In genomic region chr4:42345962-42346544, GRCh38 we compare ENCODE assay signal across 23 cellular contexts.
"Had no signal": no experiment of that assay in that cellular context is flagged by ENCODE, and none has a peak within 500 bp of the region (broad histone marks: within the 10 kb centered on the region; RNA-seq: fewer than 3 reads in every experiment).

No MANE protein-coding gene starts in this region.

- H3K9me3 ChIP-seq: SJSA1 had no signal

- DNase-seq: activated CD4-positive, alpha-beta T cell treated with anti-CD3 and anti-CD28 coated beads for 4 hours; activated CD8-positive, alpha-beta memory T cell treated with anti-CD3 and anti-CD28 coated beads, Interleukin-2, amount 50 U/mL, for 4 hours; activated CD8-positive, alpha-beta T cell treated with anti-CD3 and anti-CD28 coated beads for 36 hours; activated gamma-delta T cell treated with Interleukin-2 at 50 U/mL for 16 hours; activated naive CD4-positive, alpha-beta T cell treated with anti-CD3 and anti-CD28 coated beads, Interleukin-2, amount 10 ng/mL, durations not matched to agents 7 days and 5 days; activated naive CD8-positive, alpha-beta T cell treated with anti-CD3 and anti-CD28 coated beads for 36 hours; activated T-cell treated with anti-CD3 and anti-CD28 coated beads, Interleukin-2, amount 50 U/mL, for 72 hours; MM.1S; NCI-H1105; NCI-H1436; NCI-H1694 treated with DMSO at 0.1 percent for 48 hours; NCI-H2081 treated with DMSO at 0.1 percent for 48 hours; NCI-H2227 treated with DMSO at 0.1 percent for 48 hours; NCI-H69; NK-92 treated with Interleukin-12 subunit alpha and Interleukin-12 subunit beta, amount 100 ng/mL, for 24 hours; PC-3; SHP77; SW 1271 had no signal

- H3K4me3 ChIP-seq: SJSA1 had no signal

- H3K4me1 ChIP-seq: SJSA1 had no signal

- H3K36me3 Mint-ChIP-seq: activated naive CD4-positive, alpha-beta T cell treated with anti-CD3 and anti-CD28 coated beads, Interleukin-2, amount 10 ng/mL, durations not matched to agents 7 days and 5 days; activated naive CD8-positive, alpha-beta T cell treated with anti-CD3 and anti-CD28 coated beads for 36 hours had no signal

- H3K27ac Mint-ChIP-seq: activated CD8-positive, alpha-beta T cell treated with anti-CD3 and anti-CD28 coated beads for 36 hours; activated naive CD4-positive, alpha-beta T cell treated with anti-CD3 and anti-CD28 coated beads, Interleukin-2, amount 10 ng/mL, durations not matched to agents 7 days and 5 days; activated naive CD8-positive, alpha-beta T cell treated with anti-CD3 and anti-CD28 coated beads for 36 hours; activated T-cell treated with anti-CD3 and anti-CD28 coated beads, Interleukin-2, amount 50 U/mL, for 72 hours; activated T-helper 2 cell treated with anti-CD3 and anti-CD28 coated beads, Interferon-gamma antibody, Interleukin-2, Interleukin-4, amounts not matched to agents 10 μg/mL and 5 μg/mL and 100 μg/mL, durations not matched to agents 14 hours and 24 hours and 36 hours had no signal

- H3K9me3 Mint-ChIP-seq: activated CD8-positive, alpha-beta T cell treated with anti-CD3 and anti-CD28 coated beads for 36 hours; activated naive CD4-positive, alpha-beta T cell treated with anti-CD3 and anti-CD28 coated beads, Interleukin-2, amount 10 ng/mL, durations not matched to agents 7 days and 5 days; activated naive CD8-positive, alpha-beta T cell treated with anti-CD3 and anti-CD28 coated beads for 36 hours; activated T-cell treated with anti-CD3 and anti-CD28 coated beads, Interleukin-2, amount 50 U/mL, for 72 hours; activated T-helper 2 cell treated with anti-CD3 and anti-CD28 coated beads, Interferon-gamma antibody, Interleukin-2, Interleukin-4, amounts not matched to agents 10 μg/mL and 5 μg/mL and 100 μg/mL, durations not matched to agents 14 hours and 24 hours and 36 hours had no signal

- H3K4me1 Mint-ChIP-seq: activated naive CD4-positive, alpha-beta T cell treated with anti-CD3 and anti-CD28 coated beads, Interleukin-2, amount 10 ng/mL, durations not matched to agents 7 days and 5 days; activated naive CD8-positive, alpha-beta T cell treated with anti-CD3 and anti-CD28 coated beads for 36 hours had no signal

- H3K4me3 Mint-ChIP-seq: activated CD8-positive, alpha-beta T cell treated with anti-CD3 and anti-CD28 coated beads for 36 hours; activated naive CD4-positive, alpha-beta T cell treated with anti-CD3 and anti-CD28 coated beads, Interleukin-2, amount 10 ng/mL, durations not matched to agents 7 days and 5 days; activated naive CD8-positive, alpha-beta T cell treated with anti-CD3 and anti-CD28 coated beads for 36 hours; activated T-cell treated with anti-CD3 and anti-CD28 coated beads, Interleukin-2, amount 50 U/mL, for 72 hours had no signal

- H3K27me3 Mint-ChIP-seq: activated naive CD4-positive, alpha-beta T cell treated with anti-CD3 and anti-CD28 coated beads, Interleukin-2, amount 10 ng/mL, durations not matched to agents 7 days and 5 days; activated naive CD8-positive, alpha-beta T cell treated with anti-CD3 and anti-CD28 coated beads for 36 hours had no signal

- H3K27me3 ChIP-seq: SJSA1 had no signal

- H3K27ac ChIP-seq: KMS-11, SJSA1 had no signal

- H3K4me2 ChIP-seq: KMS-11 had no signal

- ATAC-seq: activated CD4-positive, CD25-positive, alpha-beta regulatory T cell treated with anti-CD3 and anti-CD28 coated beads, Interleukin-2, amount 50 U/mL, for 24 hours; activated CD8-positive, alpha-beta T cell treated with anti-CD3 and anti-CD28 coated beads for 36 hours; activated T-cell treated with anti-CD3 and anti-CD28 coated beads, Interleukin-2, amount 50 U/mL, for 72 hours; PC-3; SK-N-SH treated with all-trans-retinoic acid at 6 μM for 48 hours had no signal

- H3K36me3 ChIP-seq: SJSA1 had no signal
